In the genomic region with DNA sequence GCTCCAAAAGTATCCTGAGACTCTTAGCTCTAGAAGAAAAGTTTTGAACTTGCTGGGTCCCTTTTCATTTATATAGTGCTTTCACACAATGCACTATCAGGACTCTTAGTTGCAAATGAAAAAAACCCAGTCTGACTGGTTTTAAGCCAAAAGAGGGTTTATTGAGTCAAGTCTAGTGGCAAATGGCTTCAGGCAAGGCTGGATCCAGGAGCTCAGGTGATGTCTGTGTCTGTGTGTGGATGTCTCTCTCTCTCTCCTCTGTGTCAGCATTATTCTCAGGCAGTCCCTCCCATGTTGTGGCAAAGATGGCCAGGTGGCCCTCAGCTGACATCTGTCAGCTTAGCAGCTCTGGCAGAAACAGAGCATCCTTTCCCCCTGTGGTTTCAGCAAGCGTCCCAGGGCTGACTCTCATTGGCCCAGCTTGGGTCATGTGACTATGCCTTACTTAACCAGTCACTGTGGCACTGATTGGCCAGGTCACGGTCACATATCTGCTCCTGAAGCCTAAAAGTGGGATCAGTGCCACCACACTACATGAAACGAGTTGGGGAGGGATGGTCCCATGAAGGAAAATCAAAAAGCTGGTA, we compare ENCODE assay signal across 16 cellular contexts. TPM values are rescaled to one million over a fixed set of nuclear protein-coding genes. Genes with fewer than 3 reads are reported as not detected.
DNase-seq lines count a peak whose midpoint lies in the region; ATAC-seq and TF ChIP-seq lines count a peak whose summit lies in the region.
"Had no signal": no experiment of that assay in that cellular context is flagged by ENCODE, and none has a peak within 500 bp of the region (broad histone marks: within the 10 kb centered on the region; RNA-seq: fewer than 3 reads in every experiment).

No MANE protein-coding gene starts in this region.

- H2AK5ac ChIP-seq in trophoblast cell (ENCODE audit: low read length), result no peak overlapping the region

- no peaks in the 10 kb centered on the region for H3K27me3 ChIP-seq in trophoblast cell (ENCODE audit: insufficient read depth, low read length)
- H3K27me3 ChIP-seq in colonic mucosa, result no peaks in the 10 kb centered on the region
- H3K27me3 ChIP-seq: right atrium auricular region had no signal

- peak; percentile 25 for DNase-seq in activated CD4-positive, alpha-beta T cell treated with anti-CD3 and anti-CD28 coated beads for 48 hours
- no peak for DNase-seq in activated CD4-positive, alpha-beta T cell treated with anti-CD3 and anti-CD28 coated beads, Interleukin-2, amount 10 ng/mL, durations not matched to agents 24 days and 14 days
- DNase-seq in M059J (ENCODE audit: low read depth), result peak; percentile 8
- peak; percentile 24 for DNase-seq in activated CD4-positive, alpha-beta memory T cell treated with anti-CD3 and anti-CD28 coated beads, Interleukin-2, amount 10 ng/mL, durations not matched to agents 7 days and 5 days
- peak; percentile 64 to 81 for DNase-seq in trophoblast cell
- no peak for DNase-seq in hepatic stellate cell (ENCODE audit: low spot score)
- no peak for DNase-seq in colonic mucosa
- DNase-seq: activated gamma-delta T cell; COR-L47; effector CD4-positive, alpha-beta T cell; lower lobe of right lung; stimulated activated CD4-positive, alpha-beta T cell treated with anti-CD3 and anti-CD28 coated beads, Interleukin-4, amount 100 ng/mL, for 1 hour had no signal

- no peaks in the 10 kb centered on the region for H3K27me3 Mint-ChIP-seq in activated CD4-positive, alpha-beta T cell treated with anti-CD3 and anti-CD28 coated beads, Interleukin-2, amount 10 ng/mL, durations not matched to agents 24 days and 14 days
- no peaks in the 10 kb centered on the region for H3K27me3 Mint-ChIP-seq in activated CD4-positive, alpha-beta memory T cell treated with anti-CD3 and anti-CD28 coated beads, Interleukin-2, amount 10 ng/mL, durations not matched to agents 7 days and 5 days

- H2BK5ac ChIP-seq in trophoblast cell (ENCODE audit: low read depth, low read length, poor library complexity), result no peak overlapping the region

- H4K91ac ChIP-seq in trophoblast cell (ENCODE audit: low read depth, low read length), result no peak overlapping the region

- H3K18ac ChIP-seq in trophoblast cell (ENCODE audit: low read length), result no peak overlapping the region

- no peak overlapping the region for H3K4me3 Mint-ChIP-seq in activated CD4-positive, alpha-beta T cell treated with anti-CD3 and anti-CD28 coated beads, Interleukin-2, amount 10 ng/mL, durations not matched to agents 24 days and 14 days
- no peak overlapping the region for H3K4me3 Mint-ChIP-seq in activated CD4-positive, alpha-beta memory T cell treated with anti-CD3 and anti-CD28 coated beads, Interleukin-2, amount 10 ng/mL, durations not matched to agents 7 days and 5 days
- H3K4me3 Mint-ChIP-seq: GM23338, nephron had no signal

- no peak overlapping the region for H3K14ac ChIP-seq in trophoblast cell (ENCODE audit: low read length)

- H2BK120ac ChIP-seq in trophoblast cell (ENCODE audit: insufficient read depth, low read length, poor library complexity), result no peak overlapping the region

- no peak overlapping the region for H2AFZ ChIP-seq in trophoblast cell (ENCODE audit: insufficient read depth, low read length, poor library complexity)
- H2AFZ ChIP-seq: GM23338 had no signal

- peaks cover 8% of the 10 kb centered on the region for H3K36me3 Mint-ChIP-seq in activated CD4-positive, alpha-beta T cell treated with anti-CD3 and anti-CD28 coated beads, Interleukin-2, amount 10 ng/mL, durations not matched to agents 24 days and 14 days (ENCODE audit: low read depth)
- H3K36me3 Mint-ChIP-seq in activated CD4-positive, alpha-beta memory T cell treated with anti-CD3 and anti-CD28 coated beads, Interleukin-2, amount 10 ng/mL, durations not matched to agents 7 days and 5 days (ENCODE audit: low read depth), result peaks cover 3% of the 10 kb centered on the region

- H3K23ac ChIP-seq in trophoblast cell (ENCODE audit: low read length), result no peak overlapping the region

- WGBS in trophoblast cell (ENCODE audit: extremely low coverage, insufficient coverage, insufficient read length), result no CpG with 5 or more reads among the region's 3 CpGs

- H3K9me3 Mint-ChIP-seq in activated CD4-positive, alpha-beta T cell treated with anti-CD3 and anti-CD28 coated beads, Interleukin-2, amount 10 ng/mL, durations not matched to agents 24 days and 14 days, result no peaks in the 10 kb centered on the region
- H3K9me3 Mint-ChIP-seq in activated CD4-positive, alpha-beta memory T cell treated with anti-CD3 and anti-CD28 coated beads, Interleukin-2, amount 10 ng/mL, durations not matched to agents 7 days and 5 days, result no peaks in the 10 kb centered on the region
- H3K9me3 Mint-ChIP-seq: GM23338, nephron had no signal

- no peak overlapping the region for H3K27ac ChIP-seq in trophoblast cell (ENCODE audit: low read depth, low read length)
- H3K27ac ChIP-seq in colonic mucosa, result no peak overlapping the region
- H3K27ac ChIP-seq: lower lobe of right lung, right atrium auricular region had no signal

- POLR2A ChIA-PET in activated CD4-positive, alpha-beta memory T cell treated with anti-CD3 and anti-CD28 coated beads, Interleukin-2, amount 10 ng/mL, durations not matched to agents 7 days and 5 days (lab: Charles Lee), result interaction anchor here (1.3 kb wide), 1 partner anchor 71 kb away, joined by 3 read pairs; no protein-coding TSS in a partner anchor

- no peak overlapping the region for H3K4ac ChIP-seq in trophoblast cell (ENCODE audit: low read depth, low read length)

- H4K12ac ChIP-seq in trophoblast cell (ENCODE audit: low read depth, low read length), result no peak overlapping the region

- H3K36me3 ChIP-seq in trophoblast cell (ENCODE audit: control insufficient read depth in 1 of 2, insufficient read depth in 2 of 2, low read length in 2 of 2) (peaks cover 0 to 4% of the 10 kb centered on the region in 2 experiments), colonic mucosa (no peaks in the 10 kb centered on the region)
- H3K36me3 ChIP-seq: lower lobe of right lung, right atrium auricular region had no signal

- H2BK12ac ChIP-seq in trophoblast cell (ENCODE audit: low read length), result no peak overlapping the region

- H3K4me1 ChIP-seq in trophoblast cell (ENCODE audit: control insufficient read depth in 1 of 2, insufficient read depth in 2 of 2, low read length in 2 of 2), result peaks cover 13 to 27% of the 10 kb centered on the region in 2 experiments
- no peaks in the 10 kb centered on the region for H3K4me1 ChIP-seq in colonic mucosa

- H3K9me3 ChIP-seq in trophoblast cell (ENCODE audit: insufficient read depth, low read depth, low read length), result peaks cover 2% of the 10 kb centered on the region
- no peaks in the 10 kb centered on the region for H3K9me3 ChIP-seq in colonic mucosa
- H3K9me3 ChIP-seq: lower lobe of right lung, right atrium auricular region had no signal

- no peak overlapping the region for H3K9ac ChIP-seq in trophoblast cell (ENCODE audit: low read length)
- no peak overlapping the region for H3K9ac ChIP-seq in colonic mucosa (ENCODE audit: low read depth in 2 of 2, low read length in 2 of 2)

- H4K8ac ChIP-seq in trophoblast cell (ENCODE audit: low read depth, low read length), result no peak overlapping the region

- TF ChIP-seq CTCF in colonic mucosa (IDR thresholded peaks at IDR 0.05), result no peak

- H3K4me3 ChIP-seq in trophoblast cell (ENCODE audit: low read depth, low read length), result no peak overlapping the region
- no peak overlapping the region for H3K4me3 ChIP-seq in colonic mucosa
- H3K4me3 ChIP-seq: GM23338, lower lobe of right lung, right atrium auricular region had no signal

- H3K27ac Mint-ChIP-seq in activated CD4-positive, alpha-beta T cell treated with anti-CD3 and anti-CD28 coated beads, Interleukin-2, amount 10 ng/mL, durations not matched to agents 24 days and 14 days, result no peak overlapping the region
- H3K27ac Mint-ChIP-seq in activated CD4-positive, alpha-beta memory T cell treated with anti-CD3 and anti-CD28 coated beads, Interleukin-2, amount 10 ng/mL, durations not matched to agents 7 days and 5 days, result no peak overlapping the region
- H3K27ac Mint-ChIP-seq: GM23338, nephron had no signal

- peaks cover 13% of the 10 kb centered on the region for H3K4me1 Mint-ChIP-seq in activated CD4-positive, alpha-beta T cell treated with anti-CD3 and anti-CD28 coated beads, Interleukin-2, amount 10 ng/mL, durations not matched to agents 24 days and 14 days
- H3K4me1 Mint-ChIP-seq in activated CD4-positive, alpha-beta memory T cell treated with anti-CD3 and anti-CD28 coated beads, Interleukin-2, amount 10 ng/mL, durations not matched to agents 7 days and 5 days, result peaks cover 12% of the 10 kb centered on the region

- no peak for ATAC-seq in HG03196 (IDR thresholded peaks at IDR 0.05; ENCODE audit: unreplicated experiment)
- ATAC-seq: GM23338, lower lobe of right lung had no signal

- H3K79me2 ChIP-seq in trophoblast cell (ENCODE audit: control insufficient read depth, insufficient read depth, low read length, poor library complexity), result no peaks in the 10 kb centered on the region

- CTCF ChIA-PET in activated CD4-positive, alpha-beta memory T cell treated with anti-CD3 and anti-CD28 coated beads, Interleukin-2, amount 10 ng/mL, durations not matched to agents 7 days and 5 days (lab: Charles Lee), result interaction anchor here (0.6 to 2.0 kb wide), 6 partner anchors 38 to 684 kb away, joined by 3 to 9 read pairs (median 4); a partner anchor contains a TSS

- intact Hi-C loops in activated CD4-positive, alpha-beta T cell treated with anti-CD3 and anti-CD28 coated beads, Interleukin-2, amount 10 ng/mL, durations not matched to agents 24 days and 14 days (cut with micrococcal nuclease), result no loop called here
- intact Hi-C loops in colonic mucosa (cut with DNase I), result no loop called here

- H3K79me1 ChIP-seq in trophoblast cell (ENCODE audit: low read length), result peaks cover 4% of the 10 kb centered on the region

- H3K4me2 ChIP-seq in trophoblast cell (ENCODE audit: low read length), result no peak overlapping the region
- H3K4me2 ChIP-seq: GM23338 had no signal

RNA-seq across cellular contexts. Expression of a gene that starts 6.2 kb away (rescaled TPM):
- total RNA-seq in activated CD4-positive, alpha-beta T cell treated with anti-CD3 and anti-CD28 coated beads, Interleukin-2, amount 10 ng/mL, durations not matched to agents 24 days and 14 days, result 17.1 and 18.4 TPM in 2 replicates
- total RNA-seq in M059J (2014; rRNA removed; shearing (Covaris generic)), result 6.3 and 8.3 TPM in 2 replicates
- 1 to 10 TPM; 5.1 to 5.8 TPM for total RNA-seq in activated CD4-positive, alpha-beta memory T cell treated with anti-CD3 and anti-CD28 coated beads, Interleukin-2, amount 10 ng/mL, durations not matched to agents 7 days and 5 days
- 11.5 and 13.2 TPM in 2 replicates for polyA plus RNA-seq in trophoblast cell (2013)
- total RNA-seq in colonic mucosa, result 1 to 10 TPM; 3.9 to 6.5 TPM

RNA-seq across cellular contexts. Expression of a gene that starts 49.3 kb away (rescaled TPM):
- total RNA-seq in activated CD4-positive, alpha-beta T cell treated with anti-CD3 and anti-CD28 coated beads, Interleukin-2, amount 10 ng/mL, durations not matched to agents 24 days and 14 days, result 0.26 and 1.0 TPM in 2 replicates
- 0.25 TPM in 1 of 2 replicates, not detected in the other for total RNA-seq in M059J (2014; rRNA removed; shearing (Covaris generic))
- 1 to 10 TPM; 3.6 to 4.2 TPM for total RNA-seq in activated CD4-positive, alpha-beta memory T cell treated with anti-CD3 and anti-CD28 coated beads, Interleukin-2, amount 10 ng/mL, durations not matched to agents 7 days and 5 days
- 1.5 TPM in 2 replicates for polyA plus RNA-seq in trophoblast cell (2013)
- total RNA-seq in colonic mucosa, result not detected

Comparison
In these comparisons a context has a peak if more than half of its experiments do, and no peak if none do; other contexts are left out.
1. DNase-seq: peak in activated CD4-positive, alpha-beta T cell treated with anti-CD3 and anti-CD28 coated beads for 48 hours (single experiment), M059J (single experiment), activated CD4-positive, alpha-beta memory T cell treated with anti-CD3 and anti-CD28 coated beads, Interleukin-2, amount 10 ng/mL, durations not matched to agents 7 days and 5 days (single experiment) and trophoblast cell (2 of 2); none in activated CD4-positive, alpha-beta T cell treated with anti-CD3 and anti-CD28 coated beads, Interleukin-2, amount 10 ng/mL, durations not matched to agents 24 days and 14 days (single experiment), hepatic stellate cell (single experiment) and colonic mucosa (single experiment).